24 cellular contexts compared by ENCODE assay signal in the genomic region with DNA sequence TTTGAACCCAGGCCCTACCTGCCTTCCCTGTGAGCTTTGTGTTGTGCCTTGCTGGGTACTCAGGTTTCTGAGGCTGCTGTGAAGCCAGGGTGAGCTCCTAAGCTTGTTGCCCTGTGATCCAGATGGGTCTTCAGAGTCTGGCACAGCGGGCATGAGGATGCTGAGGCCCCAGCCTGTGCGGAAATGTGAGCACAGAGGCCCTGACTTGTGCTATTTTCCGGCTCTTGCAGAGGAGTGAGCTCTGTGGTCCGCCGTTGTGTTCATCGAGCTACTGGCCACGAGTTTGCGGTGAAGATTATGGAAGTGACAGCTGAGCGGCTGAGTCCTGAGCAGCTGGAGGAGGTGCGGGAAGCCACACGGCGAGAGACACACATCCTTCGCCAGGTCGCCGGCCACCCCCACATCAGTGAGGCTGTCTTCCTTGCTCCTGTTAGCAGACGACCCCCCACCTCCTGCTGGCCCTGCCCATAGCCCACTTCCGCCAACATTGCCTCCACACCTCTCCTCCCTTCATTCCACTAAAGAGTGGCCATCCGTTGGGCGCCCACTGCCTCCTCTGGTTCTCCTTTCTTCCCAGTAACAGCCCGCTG. TPM values are rescaled to one million over a fixed set of nuclear protein-coding genes. Genes with fewer than 3 reads are reported as not detected.
A peak's percentile ranks its signal among the peaks of the same experiment; 100 is the strongest.
DNase-seq lines count a peak whose midpoint lies in the region; ATAC-seq and TF ChIP-seq lines count a peak whose summit lies in the region.
"Had no signal": no experiment of that assay in that cellular context is flagged by ENCODE, and none has a peak within 500 bp of the region (broad histone marks: within the 10 kb centered on the region; RNA-seq: fewer than 3 reads in every experiment).

No MANE protein-coding gene starts in this region.

- H3K4ac ChIP-seq in neuronal stem cell (ENCODE audit: low read length), result no peak overlapping the region
- H3K4ac ChIP-seq in mesendoderm (ENCODE audit: low read depth, low read length), result no peak overlapping the region

- no peak overlapping the region for H4K5ac ChIP-seq in mesendoderm (ENCODE audit: low read length)

- no peak overlapping the region for H2BK5ac ChIP-seq in neuronal stem cell (ENCODE audit: low read length)
- H2BK5ac ChIP-seq in mesendoderm (ENCODE audit: low read length), result no peak overlapping the region

- H3K79me1 ChIP-seq in neuronal stem cell (ENCODE audit: low read depth, low read length), result peaks cover 3% of the 10 kb centered on the region
- H3K79me1 ChIP-seq in mesendoderm (ENCODE audit: low read length), result peaks cover 17% of the 10 kb centered on the region

- no peaks in the 10 kb centered on the region for H3K9me3 Mint-ChIP-seq in activated naive CD8-positive, alpha-beta T cell treated with anti-CD3 and anti-CD28 coated beads, Interleukin-2, amount 10 ng/mL, durations not matched to agents 7 days and 5 days
- no peaks in the 10 kb centered on the region for H3K9me3 Mint-ChIP-seq in activated naive CD8-positive, alpha-beta T cell treated with anti-CD3 and anti-CD28 coated beads for 36 hours
- H3K9me3 Mint-ChIP-seq in endodermal cell, result no peaks in the 10 kb centered on the region

- no peaks in the 10 kb centered on the region for H3F3A ChIP-seq in Loucy (ENCODE audit: low read depth)

- 92 to 96% methylated on average over 17 to 20 of the region's 20 CpGs for whole genome bisulfite sequencing in endodermal cell (ENCODE audit: insufficient coverage in 1 of 2, insufficient read length in 1 of 2), 2 experiments
- WGBS in neuronal stem cell (ENCODE audit: extremely low coverage in 2 of 2, insufficient read length in 2 of 2, insufficient replicate concordance in 1 of 2), 2 donors, result no CpG with 5 or more reads among the region's 20 CpGs
- no CpG with 5 or more reads among the region's 20 CpGs for WGBS in mesendoderm (ENCODE audit: extremely low coverage, insufficient coverage, low lambda C conversion rate)

- peaks cover 20% of the 10 kb centered on the region for H3K4me1 Mint-ChIP-seq in activated naive CD8-positive, alpha-beta T cell treated with anti-CD3 and anti-CD28 coated beads, Interleukin-2, amount 10 ng/mL, durations not matched to agents 7 days and 5 days
- H3K4me1 Mint-ChIP-seq in activated naive CD8-positive, alpha-beta T cell treated with anti-CD3 and anti-CD28 coated beads for 36 hours, result peaks cover 24% of the 10 kb centered on the region
- peaks cover 5% of the 10 kb centered on the region for H3K4me1 Mint-ChIP-seq in endodermal cell

- peaks cover 4% of the 10 kb centered on the region for H4K20me1 ChIP-seq in Loucy (ENCODE audit: insufficient read depth, low read length, poor library complexity, severe bottlenecking)

- H3K4me3 ChIP-seq in Loucy (ENCODE audit: low read length, poor library complexity, severe bottlenecking) (no peak overlapping the region), endodermal cell (ENCODE audit: low read length) (no peak overlapping the region), neuronal stem cell (ENCODE audit: low read length in 2 of 2) (peak overlapping the region in 1 of 2 donors; percentile 6), mesendoderm (ENCODE audit: low read length) (no peak overlapping the region)
- H3K4me3 ChIP-seq: BLaER1, thoracic aorta had no signal

- no peak overlapping the region for H4K8ac ChIP-seq in neuronal stem cell (ENCODE audit: low read depth, low read length)
- no peak overlapping the region for H4K8ac ChIP-seq in mesendoderm (ENCODE audit: low read depth, low read length)

- peaks cover 23% of the 10 kb centered on the region for H3K36me3 Mint-ChIP-seq in activated naive CD8-positive, alpha-beta T cell treated with anti-CD3 and anti-CD28 coated beads, Interleukin-2, amount 10 ng/mL, durations not matched to agents 7 days and 5 days
- peaks cover 30% of the 10 kb centered on the region for H3K36me3 Mint-ChIP-seq in activated naive CD8-positive, alpha-beta T cell treated with anti-CD3 and anti-CD28 coated beads for 36 hours
- H3K36me3 Mint-ChIP-seq in endodermal cell (ENCODE audit: low read depth), result peaks cover 40% of the 10 kb centered on the region

- POLR2A ChIA-PET in activated naive CD8-positive, alpha-beta T cell treated with anti-CD3 and anti-CD28 coated beads, Interleukin-2, amount 10 ng/mL, durations not matched to agents 7 days and 5 days (lab: Charles Lee), result interaction anchor here (1.6 kb wide), 1 partner anchor 63 kb away, joined by 5 read pairs; no protein-coding TSS in a partner anchor

- no peak overlapping the region for H3K4me3 Mint-ChIP-seq in activated naive CD8-positive, alpha-beta T cell treated with anti-CD3 and anti-CD28 coated beads, Interleukin-2, amount 10 ng/mL, durations not matched to agents 7 days and 5 days
- H3K4me3 Mint-ChIP-seq in activated naive CD8-positive, alpha-beta T cell treated with anti-CD3 and anti-CD28 coated beads for 36 hours, result no peak overlapping the region
- peak overlapping the region; percentile 86 for H3K4me3 Mint-ChIP-seq in endodermal cell

- H2AK5ac ChIP-seq in neuronal stem cell (ENCODE audit: low read depth, low read length) (no peak overlapping the region), mesendoderm (ENCODE audit: low read length) (no peak overlapping the region)

- TF ChIP-seq CTCF in Loucy (conservative IDR thresholded peaks at IDR 0.05; ENCODE audit: low read length), result no peak
- TF ChIP-seq CTCF in endodermal cell (conservative IDR thresholded peaks at IDR 0.05), result no peak

- H3K36me3 ChIP-seq in Loucy (ENCODE audit: insufficient read depth, low read length), result peaks cover 27% of the 10 kb centered on the region; the same call in 1 of the 2 replicates
- H3K36me3 ChIP-seq in endodermal cell (ENCODE audit: control insufficient read depth, insufficient read depth, low read length), result peaks cover 58% of the 10 kb centered on the region
- H3K36me3 ChIP-seq in neuronal stem cell (replicated peaks in 1 of 2; ENCODE audit: control insufficient read depth in 2 of 2, insufficient read depth in 2 of 2, low read length in 2 of 2), result peaks cover 16 to 55% of the 10 kb centered on the region in 2 donors
- peaks cover 13% of the 10 kb centered on the region for H3K36me3 ChIP-seq in mesendoderm (ENCODE audit: control insufficient read depth, insufficient read depth, low read length)

- H3K9ac ChIP-seq in Loucy (ENCODE audit: low read depth, low read length, poor library complexity, severe bottlenecking) (peak overlapping the region; percentile 77), endodermal cell (ENCODE audit: extremely low read depth, low read length, poor library complexity, severe bottlenecking) (no peak overlapping the region), neuronal stem cell (ENCODE audit: low read depth, low read length, poor library complexity) (no peak overlapping the region), mesendoderm (ENCODE audit: low read length) (no peak overlapping the region)
- H3K9ac ChIP-seq: BLaER1 had no signal

- no peak overlapping the region for H3K56ac ChIP-seq in mesendoderm (ENCODE audit: low read length)

- H4K91ac ChIP-seq in neuronal stem cell (ENCODE audit: low read depth, low read length, poor library complexity), result no peak overlapping the region

- peak overlapping the region; percentile 18 for H3K27ac Mint-ChIP-seq in activated naive CD8-positive, alpha-beta T cell treated with anti-CD3 and anti-CD28 coated beads, Interleukin-2, amount 10 ng/mL, durations not matched to agents 7 days and 5 days
- no peak overlapping the region for H3K27ac Mint-ChIP-seq in activated naive CD8-positive, alpha-beta T cell treated with anti-CD3 and anti-CD28 coated beads for 36 hours
- no peak overlapping the region for H3K27ac Mint-ChIP-seq in endodermal cell

- H3K27me3 Mint-ChIP-seq in activated naive CD8-positive, alpha-beta T cell treated with anti-CD3 and anti-CD28 coated beads, Interleukin-2, amount 10 ng/mL, durations not matched to agents 7 days and 5 days, result no peaks in the 10 kb centered on the region
- H3K27me3 Mint-ChIP-seq in activated naive CD8-positive, alpha-beta T cell treated with anti-CD3 and anti-CD28 coated beads for 36 hours, result no peaks in the 10 kb centered on the region
- no peaks in the 10 kb centered on the region for H3K27me3 Mint-ChIP-seq in endodermal cell (ENCODE audit: insufficient read depth)

- no peak for ATAC-seq in activated naive CD8-positive, alpha-beta T cell treated with anti-CD3 and anti-CD28 coated beads, Interleukin-2, amount 10 ng/mL, durations not matched to agents 7 days and 5 days (ENCODE audit: low read depth)
- ATAC-seq: stimulated activated naive CD8-positive, alpha-beta T cell treated with anti-CD3 and anti-CD28 coated beads, Interleukin-15, Interleukin-2, amounts not matched to agents 100 U/mL and 50 U/mL, for 24 hours had no signal

- H3K79me2 ChIP-seq in Loucy (ENCODE audit: insufficient read depth, low read length) (peaks cover 31% of the 10 kb centered on the region), mesendoderm (ENCODE audit: control insufficient read depth, insufficient read depth, low read length) (peaks cover 20% of the 10 kb centered on the region)

- H2BK120ac ChIP-seq in neuronal stem cell (ENCODE audit: low read depth, low read length) (no peak overlapping the region), mesendoderm (ENCODE audit: low read depth, low read length) (no peak overlapping the region)

- H3K4me2 ChIP-seq in Loucy (ENCODE audit: low read depth, low read length, poor library complexity, severe bottlenecking) (peak overlapping the region; percentile 68), neuronal stem cell (ENCODE audit: insufficient read depth, low read length, poor library complexity, severe bottlenecking) (no peak overlapping the region), mesendoderm (ENCODE audit: low read length) (no peak overlapping the region)
- H3K4me2 ChIP-seq: BLaER1 had no signal

- intact Hi-C loops in posterior vena cava (cut with DNase I), result no loop called here

- H3K18ac ChIP-seq in neuronal stem cell (ENCODE audit: low read length) (no peak overlapping the region), mesendoderm (ENCODE audit: low read length) (no peak overlapping the region)

- no peak for DNase-seq in activated naive CD8-positive, alpha-beta T cell treated with anti-CD3 and anti-CD28 coated beads, Interleukin-2, amount 10 ng/mL, durations not matched to agents 7 days and 5 days
- no peak for DNase-seq in activated naive CD8-positive, alpha-beta T cell treated with anti-CD3 and anti-CD28 coated beads for 36 hours
- DNase-seq in endodermal cell, result no peak
- DNase-seq in posterior vena cava (ENCODE audit: low spot score), result peak; percentile 81
- DNase-seq in SW480 (ENCODE audit: low spot score), result no peak
- DNase-seq in neuronal stem cell (ENCODE audit: low spot score), result no peak
- no peak for DNase-seq in mesendoderm
- DNase-seq: ACHN; activated CD4-positive, alpha-beta T cell treated with anti-CD3 and anti-CD28 coated beads for 4 hours; activated CD8-positive, alpha-beta memory T cell treated with anti-CD3 and anti-CD28 coated beads, Interleukin-2, amount 50 U/mL, for 4 hours; activated gamma-delta T cell; amniotic stem cell; cortex of kidney; H7; Kasumi-1; kidney glomerular epithelial cell; NCI-H187 treated with DMSO at 0.1 percent for 48 hours; NCI-H526 treated with DMSO at 0.1 percent for 48 hours; occipital lobe; stimulated activated CD4-positive, alpha-beta T cell treated with anti-CD3 and anti-CD28 coated beads, Interleukin-4, amount 100 ng/mL, for 4 hours; stimulated activated naive CD8-positive, alpha-beta T cell treated with anti-CD3 and anti-CD28 coated beads, Interleukin-15, Interleukin-2, amounts not matched to agents 100 U/mL and 50 U/mL, for 24 hours had no signal

- H3K4me1 ChIP-seq in Loucy (ENCODE audit: insufficient read depth, low read length, poor library complexity, severe bottlenecking) (peaks cover 20% of the 10 kb centered on the region), endodermal cell (ENCODE audit: control insufficient read depth, insufficient read depth, low read length) (no peaks in the 10 kb centered on the region), neuronal stem cell (ENCODE audit: control insufficient read depth in 2 of 2, insufficient read depth in 1 of 2, low read depth in 1 of 2, low read length in 2 of 2) (peaks cover 0 to 2% of the 10 kb centered on the region in 2 donors), mesendoderm (ENCODE audit: control insufficient read depth, low read depth, low read length) (peaks cover 3% of the 10 kb centered on the region)

- H3K9me3 ChIP-seq in Loucy (ENCODE audit: insufficient read depth, low read depth, low read length) (no peaks in the 10 kb centered on the region), endodermal cell (ENCODE audit: control insufficient read depth, low read length) (no peaks in the 10 kb centered on the region), neuronal stem cell (replicated peaks in 1 of 2; ENCODE audit: control insufficient read depth in 2 of 2, insufficient read depth in 1 of 2, low read depth in 1 of 2, low read length in 2 of 2) (no peaks in the 10 kb centered on the region)
- H3K9me3 ChIP-seq: BLaER1, thoracic aorta had no signal

- no peaks in the 10 kb centered on the region for H3K27me3 ChIP-seq in Loucy (ENCODE audit: insufficient read depth, low read length, poor library complexity, severe bottlenecking)
- no peaks in the 10 kb centered on the region for H3K27me3 ChIP-seq in endodermal cell (ENCODE audit: control insufficient read depth, insufficient read depth, low read length, poor library complexity, severe bottlenecking)
- no peaks in the 10 kb centered on the region for H3K27me3 ChIP-seq in neuronal stem cell (ENCODE audit: control insufficient read depth in 3 of 3, insufficient read depth in 3 of 3, low read depth in 1 of 3, low read length in 3 of 3)
- no peaks in the 10 kb centered on the region for H3K27me3 ChIP-seq in mesendoderm (ENCODE audit: insufficient read depth, low read length, poor library complexity)
- H3K27me3 ChIP-seq: BLaER1 had no signal

- no peaks in the 10 kb centered on the region for H3K9me2 ChIP-seq in Loucy (replicated peaks; ENCODE audit: low read depth, low read length)

- H2BK15ac ChIP-seq in neuronal stem cell (ENCODE audit: low read length) (no peak overlapping the region), mesendoderm (replicated peaks; ENCODE audit: low read depth) (no peak overlapping the region)

- no peak overlapping the region for H3K23ac ChIP-seq in neuronal stem cell (ENCODE audit: low read depth, low read length, poor library complexity)
- H3K23ac ChIP-seq in mesendoderm (ENCODE audit: low read length), result no peak overlapping the region

- no peak overlapping the region for H2BK12ac ChIP-seq in neuronal stem cell (ENCODE audit: low read length)

- H2AFZ ChIP-seq in Loucy (ENCODE audit: low read length) (no peak overlapping the region), neuronal stem cell (ENCODE audit: low read length) (no peak overlapping the region)

- H3K27ac ChIP-seq in endodermal cell (ENCODE audit: low read depth, low read length) (no peak overlapping the region), neuronal stem cell (replicated peaks; ENCODE audit: low read length) (no peak overlapping the region), mesendoderm (ENCODE audit: low read depth, low read length) (no peak overlapping the region)
- H3K27ac ChIP-seq: BLaER1, thoracic aorta had no signal

- no peak overlapping the region for H3K14ac ChIP-seq in neuronal stem cell (ENCODE audit: low read length)

RNA-seq across cellular contexts. Expression of gene PHKG2, which starts 2.7 kb away (rescaled TPM):
- total RNA-seq in activated naive CD8-positive, alpha-beta T cell treated with anti-CD3 and anti-CD28 coated beads, Interleukin-2, amount 10 ng/mL, durations not matched to agents 7 days and 5 days, result 10 to 100 TPM; 48.2 to 48.9 TPM
- total RNA-seq in activated naive CD8-positive, alpha-beta T cell treated with anti-CD3 and anti-CD28 coated beads for 36 hours, result 10 to 100 TPM; 31.1 to 32.0 TPM
- total RNA-seq in endodermal cell (10 to 100 TPM; 49.8 to 54.8 TPM), posterior vena cava (10 to 100 TPM; 13.0 to 13.9 TPM)
- 33.9 TPM for polyA plus RNA-seq in endodermal cell (2013, experiment 1 of 2)
- 33.8 TPM for polyA plus RNA-seq in endodermal cell (2013, experiment 2 of 2)
- 22.6 TPM for polyA plus RNA-seq in neuronal stem cell (2013, experiment 1 of 2)
- 21.7 TPM for polyA plus RNA-seq in neuronal stem cell (2013, experiment 2 of 2)
- 24.5 TPM for polyA plus RNA-seq in mesendoderm (2013, experiment 1 of 2)
- 24.1 TPM for polyA plus RNA-seq in mesendoderm (2013, experiment 2 of 2)

RNA-seq across cellular contexts. Expression of gene CFAP119, which starts 10.9 kb away (rescaled TPM):
- 1 to 10 TPM; 4.4 TPM for total RNA-seq in activated naive CD8-positive, alpha-beta T cell treated with anti-CD3 and anti-CD28 coated beads, Interleukin-2, amount 10 ng/mL, durations not matched to agents 7 days and 5 days
- total RNA-seq in activated naive CD8-positive, alpha-beta T cell treated with anti-CD3 and anti-CD28 coated beads for 36 hours, result 1 to 10 TPM; 3.7 to 6.4 TPM
- total RNA-seq in endodermal cell (10 to 100 TPM in 1 of 2 donors, 1 to 10 TPM in 1; 6.9 to 12.6 TPM), posterior vena cava (1 to 10 TPM; 1.2 TPM)
- polyA plus RNA-seq in endodermal cell (2013, experiment 1 of 2), result 8.2 TPM
- polyA plus RNA-seq in endodermal cell (2013, experiment 2 of 2), result 9.1 TPM
- 7.2 TPM for polyA plus RNA-seq in neuronal stem cell (2013, experiment 1 of 2)
- 7.6 TPM for polyA plus RNA-seq in neuronal stem cell (2013, experiment 2 of 2)
- 3.4 TPM for polyA plus RNA-seq in mesendoderm (2013, experiment 1 of 2)
- polyA plus RNA-seq in mesendoderm (2013, experiment 2 of 2), result 2.5 TPM

RNA-seq across cellular contexts. Expression of gene RNF40, which starts 11.2 kb away (rescaled TPM):
- total RNA-seq in activated naive CD8-positive, alpha-beta T cell treated with anti-CD3 and anti-CD28 coated beads, Interleukin-2, amount 10 ng/mL, durations not matched to agents 7 days and 5 days, result 100 to 1,000 TPM in 1 of 2 experiments, 10 to 100 TPM in 1; 94.7 to 105 TPM
- total RNA-seq in activated naive CD8-positive, alpha-beta T cell treated with anti-CD3 and anti-CD28 coated beads for 36 hours, result 100 to 1,000 TPM in 1 of 2 experiments, 10 to 100 TPM in 1; 95.2 to 107 TPM
- total RNA-seq in endodermal cell (10 to 100 TPM; 88.4 to 95.8 TPM), posterior vena cava (10 to 100 TPM; 60.9 to 66.5 TPM)
- polyA plus RNA-seq in endodermal cell (2013, experiment 1 of 2), result 89.1 TPM
- 85.4 TPM for polyA plus RNA-seq in endodermal cell (2013, experiment 2 of 2)
- 35.7 TPM for polyA plus RNA-seq in neuronal stem cell (2013, experiment 1 of 2)
- polyA plus RNA-seq in neuronal stem cell (2013, experiment 2 of 2), result 38.4 TPM
- polyA plus RNA-seq in mesendoderm (2013, experiment 1 of 2), result 42.9 TPM
- 41.1 TPM for polyA plus RNA-seq in mesendoderm (2013, experiment 2 of 2)

RNA-seq across cellular contexts. Expression of gene ZNF629, which starts 36.0 kb away (rescaled TPM):
- 1 to 10 TPM; 5.2 to 6.0 TPM for total RNA-seq in activated naive CD8-positive, alpha-beta T cell treated with anti-CD3 and anti-CD28 coated beads, Interleukin-2, amount 10 ng/mL, durations not matched to agents 7 days and 5 days
- 1 to 10 TPM; 5.4 to 5.5 TPM for total RNA-seq in activated naive CD8-positive, alpha-beta T cell treated with anti-CD3 and anti-CD28 coated beads for 36 hours
- total RNA-seq in endodermal cell, result 10 to 100 TPM; 31.8 to 33.3 TPM
- polyA plus RNA-seq in endodermal cell (2013, experiment 1 of 2), result 24.3 TPM
- 24.7 TPM for polyA plus RNA-seq in endodermal cell (2013, experiment 2 of 2)
- 10 to 100 TPM; 10.1 to 11.2 TPM for total RNA-seq in posterior vena cava
- polyA plus RNA-seq in neuronal stem cell (2013, experiment 1 of 2), result 10.7 TPM
- 11.2 TPM for polyA plus RNA-seq in neuronal stem cell (2013, experiment 2 of 2)
- polyA plus RNA-seq in mesendoderm (2013, experiment 1 of 2), result 10.8 TPM
- polyA plus RNA-seq in mesendoderm (2013, experiment 2 of 2), result 10.3 TPM

RNA-seq across cellular contexts. Expression of gene SRCAP, which starts 52.0 kb away (rescaled TPM):
- total RNA-seq in activated naive CD8-positive, alpha-beta T cell treated with anti-CD3 and anti-CD28 coated beads, Interleukin-2, amount 10 ng/mL, durations not matched to agents 7 days and 5 days, result 10 to 100 TPM; 89.4 to 92.2 TPM
- total RNA-seq in activated naive CD8-positive, alpha-beta T cell treated with anti-CD3 and anti-CD28 coated beads for 36 hours, result 10 to 100 TPM; 66.1 to 72.6 TPM
- total RNA-seq in endodermal cell (10 to 100 TPM; 57.7 to 66.9 TPM), posterior vena cava (10 to 100 TPM; 41.4 to 44.9 TPM)
- polyA plus RNA-seq in endodermal cell (2013, experiment 1 of 2), result 28.8 TPM
- polyA plus RNA-seq in endodermal cell (2013, experiment 2 of 2), result 28.5 TPM
- polyA plus RNA-seq in neuronal stem cell (2013, experiment 1 of 2), result 15.9 TPM
- 17.9 TPM for polyA plus RNA-seq in neuronal stem cell (2013, experiment 2 of 2)
- polyA plus RNA-seq in mesendoderm (2013, experiment 1 of 2), result 29.1 TPM
- polyA plus RNA-seq in mesendoderm (2013, experiment 2 of 2), result 25.0 TPM
